Comparison of ENCODE assay signal across 19 cellular contexts in genomic region chr6:167658106-167658505, GRCh38.
"Had no signal": no experiment of that assay in that cellular context is flagged by ENCODE, and none has a peak within 500 bp of the region (broad histone marks: within the 10 kb centered on the region; RNA-seq: fewer than 3 reads in every experiment).

No MANE protein-coding gene starts in this region.

- H3K4me3 Mint-ChIP-seq: memory B cell; nephron; stimulated activated naive B cell treated with anti-CD40 and anti-IgM and Interleukin-4, amounts not matched to agents 10 μg/mL and 1 μg/mL and 100 μg/mL, for 72 hours had no signal

- H3K4me1 ChIP-seq: psoas muscle, thyroid gland had no signal

- H3K27me3 Mint-ChIP-seq: memory B cell had no signal

- H3K27ac ChIP-seq: dorsolateral prefrontal cortex, ovary, psoas muscle, skin epidermis, stomach, thyroid gland, upper lobe of left lung, uterus had no signal

- H3K4me3 ChIP-seq: dorsolateral prefrontal cortex, lung, ovary, psoas muscle, skin epidermis, stomach, thyroid gland, upper lobe of left lung, uterus had no signal

- H3K36me3 ChIP-seq: ovary, stomach, thyroid gland, upper lobe of left lung, uterus had no signal

- H3K36me3 Mint-ChIP-seq: memory B cell; stimulated activated naive B cell treated with anti-CD40 and anti-IgM and Interleukin-4, amounts not matched to agents 10 μg/mL and 1 μg/mL and 100 μg/mL, for 72 hours had no signal

- H3K27me3 ChIP-seq: ovary, stomach, thyroid gland, upper lobe of left lung, uterus had no signal

- H3K9me3 ChIP-seq: ovary, psoas muscle, stomach, thyroid gland, upper lobe of left lung, uterus had no signal

- DNase-seq: effector CD4-positive, alpha-beta T cell; kidney; occipital lobe; ovary; psoas muscle; stimulated activated CD4-positive, alpha-beta T cell treated with anti-CD3 and anti-CD28 coated beads, Interleukin-15, amount 100 ng/mL, for 24 hours; stimulated activated CD4-positive, alpha-beta T cell treated with anti-CD3 and anti-CD28 coated beads, Interleukin-2, amount 100 ng/mL, for 48 hours; stimulated activated naive B cell treated with anti-CD40 and anti-IgM and Interleukin-4, amounts not matched to agents 10 μg/mL and 1 μg/mL and 100 μg/mL, for 72 hours; stomach; thyroid gland; uterus had no signal

- H3K4me1 Mint-ChIP-seq: memory B cell; stimulated activated naive B cell treated with anti-CD40 and anti-IgM and Interleukin-4, amounts not matched to agents 10 μg/mL and 1 μg/mL and 100 μg/mL, for 72 hours had no signal

- H3K27ac Mint-ChIP-seq: memory B cell; stimulated activated naive B cell treated with anti-CD40 and anti-IgM and Interleukin-4, amounts not matched to agents 10 μg/mL and 1 μg/mL and 100 μg/mL, for 72 hours had no signal

- ATAC-seq: left lobe of liver; psoas muscle; right cardiac atrium; stimulated activated naive B cell treated with anti-CD40 and anti-IgM and Interleukin-4, amounts not matched to agents 10 μg/mL and 1 μg/mL and 100 μg/mL, for 72 hours had no signal

- H3K9me3 Mint-ChIP-seq: memory B cell, nephron had no signal
